Comparison of ENCODE assay signal across 8 cellular contexts in genomic region chr19:36215276-36216171, GRCh38. TPM values are rescaled to one million over a fixed set of nuclear protein-coding genes. Genes with fewer than 3 reads are reported as not detected.
DNase-seq lines count a peak whose midpoint lies in the region; ATAC-seq and TF ChIP-seq lines count a peak whose summit lies in the region.

No MANE protein-coding gene starts in this region.

- ATAC-seq in GM18505 (IDR thresholded peaks at IDR 0.05; ENCODE audit: unreplicated experiment) (peak; percentile 19), body of pancreas (no peak), HG03469 (IDR thresholded peaks at IDR 0.05; ENCODE audit: unreplicated experiment) (no peak), GM21526 (IDR thresholded peaks at IDR 0.05; ENCODE audit: low FRiP score, unreplicated experiment) (no peak)

- H3K4me3 ChIP-seq in ACC112 (ENCODE audit: low read depth, low read length) (peak overlapping the region; percentile 97), body of pancreas (peak overlapping the region; percentile 61), liver (ENCODE audit: low read depth in 1 of 3, low read length in 3 of 3) (peak overlapping the region; percentile 71 to 100 (median 95)), tibial nerve (peak overlapping the region; percentile 48 to 80 (median 79))

- no peaks in the 10 kb centered on the region; the same call in 1 of the 2 replicates for H3K36me3 ChIP-seq in ACC112 (ENCODE audit: insufficient read depth, low read length)
- H3K36me3 ChIP-seq in body of pancreas (replicated peaks in 1 of 2; ENCODE audit: insufficient read depth in 1 of 2, low read depth in 2 of 2), result no peaks in the 10 kb centered on the region
- peaks cover 0 to 5% (median 2%) of the 10 kb centered on the region in 4 donors for H3K36me3 ChIP-seq in liver (ENCODE audit: control insufficient read depth in 4 of 4, insufficient read depth in 3 of 4, low read depth in 1 of 4, low read length in 3 of 4)
- H3K36me3 ChIP-seq in tibial nerve, result peaks cover 0 to 32% (median 0%) of the 10 kb centered on the region in 3 donors

- 1% methylated on average over 27 of the region's 27 CpGs for WGBS in body of pancreas, 2 donors
- 4% methylated on average over 27 of the region's 27 CpGs for WGBS in liver
- 1% methylated on average over 27 of the region's 27 CpGs for WGBS in tibial nerve, 2 donors

- H3K27ac ChIP-seq in ACC112 (ENCODE audit: low read depth, low read length), result peak overlapping the region; percentile 92
- peak overlapping the region; percentile 86 to 91 (median 89) for H3K27ac ChIP-seq in body of pancreas
- H3K27ac ChIP-seq in liver (ENCODE audit: low read depth in 1 of 2, low read length in 2 of 2), result peak overlapping the region; percentile 93 to 98
- peak overlapping the region; percentile 92 to 94 (median 93) for H3K27ac ChIP-seq in tibial nerve

- no peak for TF ChIP-seq EP300 in tibial nerve (IDR thresholded peaks at IDR 0.05)

- TF ChIP-seq CTCF in body of pancreas (IDR thresholded peaks at IDR 0.05), result no peak
- no peak for TF ChIP-seq CTCF in liver (IDR thresholded peaks at IDR 0.05; ENCODE audit: low read depth, low read length, missing input control)
- TF ChIP-seq CTCF in tibial nerve (IDR thresholded peaks at IDR 0.05), result no peak

- no peak for TF ChIP-seq POLR2A in GM18505 (IDR thresholded peaks at IDR 0.05; ENCODE audit: borderline replicate concordance, extremely low read depth, insufficient read depth, insufficient read length)
- no peak for TF ChIP-seq POLR2A in body of pancreas (IDR thresholded peaks at IDR 0.05)
- TF ChIP-seq POLR2A in tibial nerve (IDR thresholded peaks at IDR 0.05), result no peak

- H3K79me2 ChIP-seq in ACC112 (ENCODE audit: control insufficient read depth, insufficient read depth, low read length, unreplicated experiment), result peaks cover 52% of the 10 kb centered on the region

- no peak for TF ChIP-seq RAD21 in liver (IDR thresholded peaks at IDR 0.05)

- H3K27me3 ChIP-seq in ACC112 (ENCODE audit: insufficient read depth, low read length), result no peaks in the 10 kb centered on the region
- H3K27me3 ChIP-seq in body of pancreas, result no peaks in the 10 kb centered on the region
- H3K27me3 ChIP-seq in liver (ENCODE audit: control insufficient read depth in 4 of 4, insufficient read depth in 4 of 4, low read length in 3 of 4), result no peaks in the 10 kb centered on the region
- no peaks in the 10 kb centered on the region for H3K27me3 ChIP-seq in tibial nerve

- H3K9me3 ChIP-seq in body of pancreas, result no peaks in the 10 kb centered on the region
- H3K9me3 ChIP-seq in liver (ENCODE audit: control insufficient read depth in 4 of 4, low read length in 3 of 4), result no peaks in the 10 kb centered on the region
- H3K9me3 ChIP-seq in tibial nerve, result no peaks in the 10 kb centered on the region

- H3K4me1 ChIP-seq in ACC112 (ENCODE audit: control insufficient read depth, insufficient read depth, low read length, unreplicated experiment), result peaks cover 10% of the 10 kb centered on the region
- H3K4me1 ChIP-seq in body of pancreas, result peaks cover 20% of the 10 kb centered on the region
- peaks cover 0 to 12% (median 6%) of the 10 kb centered on the region in 4 donors for H3K4me1 ChIP-seq in liver (ENCODE audit: control insufficient read depth in 4 of 4, insufficient read depth in 4 of 4, low read length in 3 of 4)
- peaks cover 0 to 37% (median 4%) of the 10 kb centered on the region in 4 donors for H3K4me1 ChIP-seq in tibial nerve

- H2AFZ ChIP-seq in ACC112 (ENCODE audit: low read length, unreplicated experiment), result peak overlapping the region; percentile 69

- intact Hi-C loops in body of pancreas (cut with DNase I), result no loop called here

- peak overlapping the region; percentile 90 to 99 for H3K9ac ChIP-seq in liver (ENCODE audit: low read depth in 1 of 2, low read length in 2 of 2)

- DNase-seq in NCI-H2227 treated with DMSO at 0.1 percent for 48 hours (lab: John Stamatoyannopoulos, UW) (peak; percentile 85), body of pancreas (no peak), tibial nerve (ENCODE audit: low spot score in 2 of 2) (no peak)

TF ChIP-seq in liver, 16 proteins besides CTCF, POLR2A, EP300 and RAD21:
- no peak for TF ChIP-seq MAX (IDR thresholded peaks at IDR 0.05)
- no peak for TF ChIP-seq FOXA1 (IDR thresholded peaks at IDR 0.05)
- no peak for TF ChIP-seq SP1 (IDR thresholded peaks at IDR 0.05)
- peak; percentile 12 for TF ChIP-seq REST (IDR thresholded peaks at IDR 0.05)
- no peak for TF ChIP-seq ZBTB33 (IDR thresholded peaks at IDR 0.05)
- TF ChIP-seq GABPA (IDR thresholded peaks at IDR 0.05 in 1 of 2, conservative IDR thresholded peaks at IDR 0.05 in 1 of 2), result no peak
- TF ChIP-seq ATF3 (IDR thresholded peaks at IDR 0.05), result no peak
- no peak for TF ChIP-seq RXRA (IDR thresholded peaks at IDR 0.05)
- TF ChIP-seq JUND (IDR thresholded peaks at IDR 0.05), result no peak
- peak; percentile 13 for TF ChIP-seq TAF1 (conservative IDR thresholded peaks at IDR 0.05)
- peak in 1 of 2 donors; percentile 48 for TF ChIP-seq EGR1 (IDR thresholded peaks at IDR 0.05; ENCODE audit: low read depth in 2 of 2)
- TF ChIP-seq HNF4A (conservative IDR thresholded peaks at IDR 0.05), result peak in 1 of 2 donors; percentile 21
- no peak for TF ChIP-seq YY1 (IDR thresholded peaks at IDR 0.05)
- TF ChIP-seq FOXA2 (IDR thresholded peaks at IDR 0.05), result no peak
- TF ChIP-seq HNF4G (IDR thresholded peaks at IDR 0.05), result peak; percentile 3
- TF ChIP-seq NR2F2 (IDR thresholded peaks at IDR 0.05), result peak; percentile 5

RNA-seq across cellular contexts. Expression of gene ZNF146, which starts 0.6 kb away (rescaled TPM):
- 10 to 100 TPM; 23.7 to 38.7 TPM for total RNA-seq in body of pancreas
- 10 to 100 TPM; 29.2 to 48.6 TPM for total RNA-seq in liver
- polyA plus RNA-seq in liver, result 10 to 100 TPM; 16.6 to 19.0 TPM
- 10 to 100 TPM; 52.2 to 66.1 (median 53.9) TPM for total RNA-seq in tibial nerve

RNA-seq across cellular contexts. Expression of gene ZNF565, which starts 1.1 kb away (rescaled TPM):
- total RNA-seq in body of pancreas, result 1 to 10 TPM; 4.9 to 5.3 TPM
- 1 to 10 TPM; 2.3 to 4.9 TPM for total RNA-seq in liver
- 1 to 10 TPM in 1 of 2 donors, under 1 TPM in 1; 0.95 to 2.2 TPM for polyA plus RNA-seq in liver
- total RNA-seq in tibial nerve, result 1 to 10 TPM; 4.8 to 9.6 (median 6.9) TPM
